In the genomic region with DNA sequence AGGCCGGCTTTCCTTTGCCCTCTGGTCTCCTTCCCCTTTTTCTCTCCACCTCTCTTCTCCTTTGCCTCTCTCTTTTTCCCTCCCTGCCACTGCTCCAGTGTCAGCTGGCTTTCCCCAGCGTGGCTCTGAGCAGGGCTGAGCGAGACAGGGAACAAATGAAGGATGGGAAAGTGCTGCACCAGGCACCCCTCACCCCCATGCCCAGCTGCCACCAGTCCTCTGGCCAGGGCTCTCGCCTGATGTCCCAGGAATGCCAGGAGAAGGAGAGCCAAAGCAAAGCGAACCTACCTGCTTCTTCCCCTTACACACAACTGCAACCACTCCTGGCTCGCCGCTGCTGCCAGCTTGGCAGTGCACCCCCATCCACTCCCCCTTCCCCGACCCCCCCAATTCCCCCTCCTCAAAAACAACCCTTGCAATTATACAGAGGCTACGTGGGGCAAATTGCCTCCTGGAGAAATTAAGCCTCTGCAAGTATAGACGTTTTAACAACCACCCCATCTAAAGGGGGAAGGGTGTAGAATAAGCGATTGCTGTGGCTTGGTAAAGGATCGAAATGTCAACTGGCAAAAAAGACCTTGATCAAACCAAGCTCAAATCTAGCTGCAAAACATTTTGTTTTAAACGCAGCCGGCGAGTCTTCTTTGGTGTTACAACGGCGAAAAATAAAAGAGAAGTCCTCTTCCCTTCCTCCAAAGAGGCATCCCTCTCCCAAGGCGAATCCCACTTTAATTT, we compare ENCODE assay signal across 9 cellular contexts. TPM values are rescaled to one million over a fixed set of nuclear protein-coding genes. Genes with fewer than 3 reads are reported as not detected.
DNase-seq lines count a peak whose midpoint lies in the region; ATAC-seq, FAIRE-seq and TF ChIP-seq lines count a peak whose summit lies in the region.
"Had no signal": no experiment of that assay in that cellular context is flagged by ENCODE, and none has a peak within 500 bp of the region (broad histone marks: within the 10 kb centered on the region; RNA-seq: fewer than 3 reads in every experiment).

No MANE protein-coding gene starts in this region.

- WGBS in testis, 2 donors, result 25 to 27% methylated on average over 16 to 18 of the region's 18 CpGs
- WGBS in heart right ventricle, 2 donors, result 8% methylated on average over 18 of the region's 18 CpGs

- no peak for FAIRE-seq in bronchial epithelial cell (lab: Jason Lieb, UNC)

- no peaks in the 10 kb centered on the region for H3K9me3 Mint-ChIP-seq in natural killer cell treated with Interleukin-12 subunit alpha and Interleukin-12 subunit beta and Interleukin-15 and Interleukin-18, amount 100 ng/mL, for 72 hours
- H3K9me3 Mint-ChIP-seq: memory B cell had no signal

- peaks cover 14% of the 10 kb centered on the region for H3K4me1 ChIP-seq in testis
- H3K4me1 ChIP-seq in heart right ventricle, result peaks cover 4 to 47% (median 38%) of the 10 kb centered on the region in 9 donors

- H3K4me3 ChIP-seq in bronchial epithelial cell (ENCODE audit: low read depth, low read length) (peak overlapping the region; percentile 72), testis (peak overlapping the region in 1 of 2 donors; percentile 10), heart right ventricle (peak overlapping the region in 2 of 10 donors; percentile 18 to 55)

- peak overlapping the region; percentile 89 to 98 for H3K27ac Mint-ChIP-seq in natural killer cell treated with Interleukin-12 subunit alpha and Interleukin-12 subunit beta and Interleukin-15 and Interleukin-18, amount 100 ng/mL, for 72 hours
- H3K27ac Mint-ChIP-seq: memory B cell had no signal

- H3K36me3 ChIP-seq in bronchial epithelial cell (ENCODE audit: control insufficient read depth, insufficient read depth, low read length) (no peaks in the 10 kb centered on the region), testis (ENCODE audit: low read depth, missing control alignments) (no peaks in the 10 kb centered on the region), heart right ventricle (no peaks in the 10 kb centered on the region)

- H3K27ac ChIP-seq in testis (no peak overlapping the region), heart right ventricle (peak overlapping the region in 1 of 10 donors; percentile 84)

- peak; percentile 70 for DNase-seq in DMS 273 (lab: John Stamatoyannopoulos, UW; ENCODE audit: unreplicated experiment)
- DNase-seq in NCI-H1105 treated with DMSO at 0.1 percent for 48 hours (lab: John Stamatoyannopoulos, UW), result peak; percentile 66
- no peak for DNase-seq in bronchial epithelial cell (ENCODE audit: low read depth)
- no peak for DNase-seq in natural killer cell treated with Interleukin-12 subunit alpha and Interleukin-12 subunit beta and Interleukin-15 and Interleukin-18, amount 100 ng/mL, for 72 hours (ENCODE audit: low spot score)
- DNase-seq in kidney tubule cell (ENCODE audit: low spot score), result no peak
- DNase-seq in testis, result no peak
- no peak for DNase-seq in NCI-H128 (lab: John Stamatoyannopoulos, UW; ENCODE audit: unreplicated experiment)
- DNase-seq in heart right ventricle, result no peak

- no peak for TF ChIP-seq POLR2A in testis (IDR thresholded peaks at IDR 0.05)

- intact Hi-C loops in testis (cut with DNase I; ENCODE audit: low total_unique reads), result no loop called here
- intact Hi-C loops in heart right ventricle (cut with DNase I), result loop anchor here in 1 of 10 donors (10.0 kb wide), 1 partner anchor 1134 kb away; no protein-coding TSS in a partner anchor

- H3K36me3 Mint-ChIP-seq in natural killer cell treated with Interleukin-12 subunit alpha and Interleukin-12 subunit beta and Interleukin-15 and Interleukin-18, amount 100 ng/mL, for 72 hours, result peaks cover 7% of the 10 kb centered on the region

- no peaks in the 10 kb centered on the region for H3K9me3 ChIP-seq in testis
- no peaks in the 10 kb centered on the region for H3K9me3 ChIP-seq in heart right ventricle

- no peaks in the 10 kb centered on the region for H3K27me3 ChIP-seq in bronchial epithelial cell (ENCODE audit: control insufficient read depth, insufficient read depth, low read length)
- H3K27me3 ChIP-seq in testis, result no peaks in the 10 kb centered on the region
- H3K27me3 ChIP-seq in heart right ventricle, result peaks cover 37 to 100% (median 97%) of the 10 kb centered on the region in 7 donors

- peak overlapping the region; percentile 95 for H3K4me3 Mint-ChIP-seq in natural killer cell treated with Interleukin-12 subunit alpha and Interleukin-12 subunit beta and Interleukin-15 and Interleukin-18, amount 100 ng/mL, for 72 hours
- H3K4me3 Mint-ChIP-seq: memory B cell had no signal

- no peak for ATAC-seq in natural killer cell treated with Interleukin-12 subunit alpha and Interleukin-12 subunit beta and Interleukin-15 and Interleukin-18, amount 100 ng/mL, for 72 hours
- ATAC-seq in heart right ventricle, result no peak

- TF ChIP-seq CTCF in bronchial epithelial cell (IDR thresholded peaks at IDR 0.05; ENCODE audit: insufficient read depth, low read length, severe bottlenecking), result no peak
- TF ChIP-seq CTCF in testis (IDR thresholded peaks at IDR 0.05), result no peak
- no peak for TF ChIP-seq CTCF in heart right ventricle (IDR thresholded peaks at IDR 0.05)

- no peaks in the 10 kb centered on the region for H3K27me3 Mint-ChIP-seq in natural killer cell treated with Interleukin-12 subunit alpha and Interleukin-12 subunit beta and Interleukin-15 and Interleukin-18, amount 100 ng/mL, for 72 hours

- peaks cover 65 to 70% of the 10 kb centered on the region in 2 donors for H3K4me1 Mint-ChIP-seq in natural killer cell treated with Interleukin-12 subunit alpha and Interleukin-12 subunit beta and Interleukin-15 and Interleukin-18, amount 100 ng/mL, for 72 hours (ENCODE audit: low read depth in 2 of 2)

RNA-seq across cellular contexts. Expression of gene BCL11B, which starts 3.1 kb away (rescaled TPM):
- total RNA-seq in bronchial epithelial cell (2.9 and 5.3 TPM in 2 replicates), testis (1 to 10 TPM; 4.4 to 4.7 TPM), heart right ventricle (1 to 10 TPM in 1 of 10 donors, under 1 TPM in 8, not detected in 1; 0.05 to 1.9 (median 0.13) TPM)
- total RNA-seq in natural killer cell treated with Interleukin-12 subunit alpha and Interleukin-12 subunit beta and Interleukin-15 and Interleukin-18, amount 100 ng/mL, for 72 hours, result 10 to 100 TPM; 12.9 to 27.6 TPM
- polyA plus RNA-seq in testis (ENCODE audit: insufficient read depth, low read depth, low replicate concordance) (0.96 TPM), heart right ventricle (under 1 TPM in 1 of 2 donors, not detected in 1; 0.03 TPM)

Comparison
In these comparisons a context has a peak if more than half of its experiments do, and no peak if none do; other contexts are left out.
1. DNase-seq: peak in DMS 273 (single experiment) and NCI-H1105 treated with DMSO at 0.1 percent for 48 hours (single experiment); none in bronchial epithelial cell (single experiment), natural killer cell treated with Interleukin-12 subunit alpha and Interleukin-12 subunit beta and Interleukin-15 and Interleukin-18, amount 100 ng/mL, for 72 hours (single experiment), kidney tubule cell (single experiment), testis (single experiment), NCI-H128 (single experiment) and heart right ventricle (0 of 2).